8 cellular contexts compared by ENCODE assay signal in the genomic region with DNA sequence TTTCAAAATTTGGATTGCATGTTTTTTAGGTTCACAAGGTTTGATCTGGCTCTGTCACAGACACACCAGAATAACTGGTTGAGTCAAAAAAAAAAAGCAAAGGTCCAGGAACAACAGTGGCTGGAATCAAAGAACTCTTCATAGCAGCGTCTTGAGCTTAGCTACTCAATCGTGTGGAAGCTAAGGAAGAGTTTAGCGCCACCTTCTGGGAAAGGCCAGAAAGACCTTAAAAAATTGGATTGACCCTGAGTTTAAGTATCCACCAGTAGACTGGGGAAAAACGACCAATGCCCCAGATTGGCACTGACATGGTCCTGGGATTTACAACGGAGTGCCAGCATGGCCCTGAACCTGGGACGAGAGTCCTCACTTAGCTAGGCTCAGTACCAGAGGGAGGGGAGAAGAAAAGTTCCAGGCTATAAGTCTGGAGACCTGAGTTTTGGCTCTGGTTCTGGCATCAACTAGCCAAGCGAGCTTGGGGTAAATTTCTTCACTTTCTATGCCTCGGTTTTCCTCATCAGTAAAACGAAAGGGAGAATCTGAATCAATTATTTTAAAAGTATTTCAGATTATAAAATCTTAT.
DNase-seq lines count a peak whose midpoint lies in the region; ATAC-seq and TF ChIP-seq lines count a peak whose summit lies in the region.

No MANE protein-coding gene starts in this region.

- H3K9me3 ChIP-seq in MG63, result no peaks in the 10 kb centered on the region

- TF ChIP-seq CTCF in GM12872 (IDR thresholded peaks at IDR 0.05; ENCODE audit: insufficient read depth, low read depth, low read length) (peak; percentile 74), epithelial cell of esophagus (IDR thresholded peaks at IDR 0.05; ENCODE audit: insufficient read depth, low read depth, low read length, missing control alignments) (peak; percentile 89)

- no peaks in the 10 kb centered on the region for H3K27me3 ChIP-seq in MG63

- ATAC-seq in GM18868 (IDR thresholded peaks at IDR 0.05; ENCODE audit: unreplicated experiment), result no peak
- ATAC-seq in HG02884 (IDR thresholded peaks at IDR 0.05; ENCODE audit: unreplicated experiment), result no peak

- no peak overlapping the region for H3K4me3 ChIP-seq in MG63
- no peak overlapping the region for H3K4me3 ChIP-seq in epithelial cell of esophagus (ENCODE audit: low read length)

- peaks cover 49% of the 10 kb centered on the region for H3K36me3 ChIP-seq in MG63

- DNase-seq in AG08396 (ENCODE audit: low spot score) (peak; percentile 66), MG63 (peak; percentile 23), RKO (ENCODE audit: low spot score) (peak; percentile 70), epithelial cell of esophagus (ENCODE audit: low read depth) (peak; percentile 74), mucosa of gallbladder (ENCODE audit: low spot score) (peak; percentile 63)

Comparison
In these comparisons a context has a peak if more than half of its experiments do, and no peak if none do; other contexts are left out.
1. DNase-seq: peak in every context shown above with its lines; median percentile 74 in epithelial cell of esophagus; 70 in RKO; 66 in AG08396; 63 in mucosa of gallbladder; 23 in MG63.